ENCODE assay signal across 1 cellular context in genomic region chr1:20322081-20322824, GRCh38.
TF ChIP-seq lines count a peak whose summit lies in the region.

No MANE protein-coding gene starts in this region.

TF ChIP-seq in GM12878, 131 proteins besides CTCF, POLR2A, EP300 and RAD21 (continued from another document and continues in another):
- TF ChIP-seq E2F8 (IDR thresholded peaks at IDR 0.05; ENCODE audit: low read depth, partially characterized antibody): no peak
- TF ChIP-seq HDAC6 (IDR thresholded peaks at IDR 0.05; ENCODE audit: unreplicated experiment): no peak
- no peak for TF ChIP-seq RELB (IDR thresholded peaks at IDR 0.05; ENCODE audit: low read depth)
- TF ChIP-seq BMI1 (IDR thresholded peaks at IDR 0.05; ENCODE audit: borderline replicate concordance): no peak
- peak; percentile 57 for TF ChIP-seq MEF2B (IDR thresholded peaks at IDR 0.05; ENCODE audit: partially characterized antibody, poor library complexity, severe bottlenecking)
- no peak for TF ChIP-seq BCLAF1 (IDR thresholded peaks at IDR 0.05)
- TF ChIP-seq ETV6 (conservative IDR thresholded peaks at IDR 0.05 in 1 of 2, IDR thresholded peaks at IDR 0.05 in 1 of 2; ENCODE audit: borderline replicate concordance in 1 of 2, low read depth in 1 of 2): peak in 1 of 2 experiments; percentile 45; a peak in 1 of 4 replicates
- TF ChIP-seq SRF (IDR thresholded peaks at IDR 0.05; ENCODE audit: low read depth in 2 of 2, low read length in 2 of 2): peak in 1 of 2 experiments; percentile 88; a peak in 2 of 4 replicates
- no peak for TF ChIP-seq HDGF (IDR thresholded peaks at IDR 0.05)
- peak; percentile 53; the same call in 1 of the 2 replicates for TF ChIP-seq IRF4 (IDR thresholded peaks at IDR 0.05; ENCODE audit: low read depth, low read length)
- no peak for TF ChIP-seq ZNF592 (IDR thresholded peaks at IDR 0.05)
- no peak for TF ChIP-seq CREB1 (IDR thresholded peaks at IDR 0.05; ENCODE audit: low read depth)
- peak; percentile 77 to 84; a peak in 3 of 4 replicates for TF ChIP-seq BHLHE40 (IDR thresholded peaks at IDR 0.05; ENCODE audit: borderline replicate concordance in 1 of 2, low read depth in 2 of 2, low read length in 1 of 2)
- no peak for TF ChIP-seq IRF5 (IDR thresholded peaks at IDR 0.05; ENCODE audit: borderline replicate concordance)
- no peak for TF ChIP-seq NR2F1 (conservative IDR thresholded peaks at IDR 0.05)
- TF ChIP-seq MXI1 (IDR thresholded peaks at IDR 0.05; ENCODE audit: low read depth, low read length): no peak
- no peak for TF ChIP-seq KDM1A (IDR thresholded peaks at IDR 0.05; ENCODE audit: borderline replicate concordance)
- 0 out of 2 replicates have a peak, but pooled peaks have one; percentile 26 for TF ChIP-seq PKNOX1 (IDR thresholded peaks at IDR 0.05)
- TF ChIP-seq RUNX3 (IDR thresholded peaks at IDR 0.05; ENCODE audit: low read length): peak; percentile 48
- TF ChIP-seq SKIL (IDR thresholded peaks at IDR 0.05; ENCODE audit: low read depth, poor library complexity, severe bottlenecking): peak; percentile 61
- 0 out of 2 replicates have a peak, but pooled peaks have one; percentile 11 for TF ChIP-seq FOXK2 (IDR thresholded peaks at IDR 0.05)
- TF ChIP-seq ZNF274 (IDR thresholded peaks at IDR 0.05; ENCODE audit: insufficient read depth, insufficient read length): no peak
- peak; percentile 34; the same call in 1 of the 2 replicates for TF ChIP-seq RAD51 (IDR thresholded peaks at IDR 0.05)
- TF ChIP-seq ATF7 (IDR thresholded peaks at IDR 0.05; ENCODE audit: low read depth): peak; percentile 99
- TF ChIP-seq BACH1 (IDR thresholded peaks at IDR 0.05; ENCODE audit: borderline replicate concordance): no peak
- TF ChIP-seq POU2F2 (IDR thresholded peaks at IDR 0.05; ENCODE audit: borderline replicate concordance, low read depth, low read length): no peak
- TF ChIP-seq KLF5 (IDR thresholded peaks at IDR 0.05; ENCODE audit: partially characterized antibody): no peak
- peak; percentile 7 for TF ChIP-seq USF1 (IDR thresholded peaks at IDR 0.05; ENCODE audit: borderline replicate concordance, extremely low read length, insufficient read depth, low read depth, low read length)
- TF ChIP-seq TBL1XR1 (IDR thresholded peaks at IDR 0.05; ENCODE audit: low read depth, low read length): no peak
- TF ChIP-seq NBN (IDR thresholded peaks at IDR 0.05): peak; percentile 63; the same call in 1 of the 2 replicates
- no peak for TF ChIP-seq IRF3 (IDR thresholded peaks at IDR 0.05)
- TF ChIP-seq MLLT1 (IDR thresholded peaks at IDR 0.05): peak; percentile 64; the same call in 1 of the 2 replicates
- peak in 1 of 2 experiments; percentile 44; a peak in 1 of 4 replicates for TF ChIP-seq IKZF2 (IDR thresholded peaks at IDR 0.05)
- TF ChIP-seq ZBTB33 (IDR thresholded peaks at IDR 0.05): no peak
